In genomic region chr16:14180431-14181059, GRCh38 we compare ENCODE assay signal across 17 cellular contexts.
DNase-seq lines count a peak whose midpoint lies in the region; ATAC-seq and TF ChIP-seq lines count a peak whose summit lies in the region.
"Had no signal": no experiment of that assay in that cellular context is flagged by ENCODE, and none has a peak within 500 bp of the region (broad histone marks: within the 10 kb centered on the region; RNA-seq: fewer than 3 reads in every experiment).

No MANE protein-coding gene starts in this region.

- intact Hi-C loops in left cardiac atrium (cut with DNase I): loop anchor here (10.0 kb wide), 2 partner anchors 76 to 96 kb away; no protein-coding TSS in a partner anchor

- H3K23me2 ChIP-seq in H9 (ENCODE audit: insufficient read length, low read depth, low read length, poor library complexity, severe bottlenecking): no peaks in the 10 kb centered on the region

- no peak overlapping the region for H3K56ac ChIP-seq in H9 (ENCODE audit: insufficient read length, low read depth, low read length)

- TF ChIP-seq CTCF in H9 (conservative IDR thresholded peaks at IDR 0.05) (no peak), WTC11 (IDR thresholded peaks at IDR 0.05) (no peak), osteoblast (IDR thresholded peaks at IDR 0.05; ENCODE audit: extremely low read depth, low read depth, low read length) (no peak)

- CTCF ChIA-PET in WTC11 (lab: Charles Lee): no interaction called here
- CTCF ChIA-PET in activated CD8-positive, alpha-beta T cell treated with anti-CD3 and anti-CD28 coated beads, Interleukin-2, amount 10 ng/mL, durations not matched to agents 7 days and 5 days (lab: Charles Lee): interaction anchor here (1.6 kb wide), 1 partner anchor 21 kb away, joined by 4 read pairs; no protein-coding TSS in a partner anchor

- no peaks in the 10 kb centered on the region for H3K36me3 Mint-ChIP-seq in H9 (ENCODE audit: insufficient read depth in 1 of 3, low read depth in 3 of 3)
- no peaks in the 10 kb centered on the region for H3K36me3 Mint-ChIP-seq in WTC11
- no peaks in the 10 kb centered on the region for H3K36me3 Mint-ChIP-seq in activated CD8-positive, alpha-beta T cell treated with anti-CD3 and anti-CD28 coated beads, Interleukin-2, amount 10 ng/mL, durations not matched to agents 7 days and 5 days (ENCODE audit: low read depth)

- no peak overlapping the region for H4K8ac ChIP-seq in H9 (replicated peaks; ENCODE audit: insufficient read length, low read depth, low read length)

- POLR2A ChIA-PET in WTC11 (lab: Charles Lee): no interaction called here
- POLR2A ChIA-PET in activated CD8-positive, alpha-beta T cell treated with anti-CD3 and anti-CD28 coated beads, Interleukin-2, amount 10 ng/mL, durations not matched to agents 7 days and 5 days (lab: Charles Lee): no interaction called here

- H3K4me3 Mint-ChIP-seq in H9 (no peak overlapping the region), WTC11 (no peak overlapping the region)
- no peak overlapping the region for H3K4me3 Mint-ChIP-seq in activated CD8-positive, alpha-beta T cell treated with anti-CD3 and anti-CD28 coated beads, Interleukin-2, amount 10 ng/mL, durations not matched to agents 7 days and 5 days
- H3K4me3 Mint-ChIP-seq: activated T-helper 17 cell treated with anti-CD3 and anti-CD28 coated beads, Interleukin-2, amount 50 U/mL, for 72 hours; immature natural killer cell had no signal

- no peak overlapping the region for H2BK12ac ChIP-seq in H9 (ENCODE audit: insufficient read length, low read depth, low read length)

- H3K9ac ChIP-seq in H9 (ENCODE audit: extremely low read depth, insufficient read length, low read length): no peak overlapping the region

- H3K36me3 ChIP-seq in osteoblast (ENCODE audit: insufficient read depth, low read length): no peaks in the 10 kb centered on the region
- H3K36me3 ChIP-seq: gastroesophageal sphincter, thoracic aorta had no signal

- ATAC-seq in WTC11: peak; percentile 65
- peak; percentile 53 to 67 for ATAC-seq in left cardiac atrium
- ATAC-seq in activated CD8-positive, alpha-beta T cell treated with anti-CD3 and anti-CD28 coated beads, Interleukin-2, amount 10 ng/mL, durations not matched to agents 7 days and 5 days: no peak
- no peak for ATAC-seq in HG03442 (IDR thresholded peaks at IDR 0.05; ENCODE audit: unreplicated experiment)
- ATAC-seq: activated T-helper 17 cell treated with anti-CD3 and anti-CD28 coated beads, Interleukin-2, amount 50 U/mL, for 72 hours; gastroesophageal sphincter; HCT116 had no signal

- H3K79me2 ChIP-seq in H9 (ENCODE audit: insufficient read depth, low read length) (no peaks in the 10 kb centered on the region), osteoblast (ENCODE audit: insufficient read depth, low read length) (no peaks in the 10 kb centered on the region)

- no peak overlapping the region for H2BK120ac ChIP-seq in H9 (ENCODE audit: low read depth, low read length, poor library complexity, severe bottlenecking)

- no peak overlapping the region for H2BK5ac ChIP-seq in H9 (ENCODE audit: insufficient read length, low read length)

- no peaks in the 10 kb centered on the region for H3K27me3 Mint-ChIP-seq in H9 (ENCODE audit: low read depth)
- H3K27me3 Mint-ChIP-seq in WTC11 (ENCODE audit: low read depth): no peaks in the 10 kb centered on the region
- H3K27me3 Mint-ChIP-seq in activated CD8-positive, alpha-beta T cell treated with anti-CD3 and anti-CD28 coated beads, Interleukin-2, amount 10 ng/mL, durations not matched to agents 7 days and 5 days (ENCODE audit: low read depth): no peaks in the 10 kb centered on the region
- H3K27me3 Mint-ChIP-seq: activated T-helper 17 cell treated with anti-CD3 and anti-CD28 coated beads, Interleukin-2, amount 50 U/mL, for 72 hours had no signal

- H3K9me3 ChIP-seq in H9 (ENCODE audit: control insufficient read depth, low read depth, low read length) (no peaks in the 10 kb centered on the region), osteoblast (ENCODE audit: low read depth, low read length) (no peaks in the 10 kb centered on the region)
- H3K9me3 ChIP-seq: gastroesophageal sphincter, thoracic aorta had no signal

- no CpG with 5 or more reads among the region's 5 CpGs for WGBS in H9 (ENCODE audit: extremely low coverage, insufficient read length, low lambda C conversion rate)

- no peak overlapping the region for H4K5ac ChIP-seq in H9 (ENCODE audit: insufficient read length, low read depth, low read length)

- H3K4me3 ChIP-seq in osteoblast (ENCODE audit: insufficient read depth, low read length): no peak overlapping the region
- H3K4me3 ChIP-seq: gastroesophageal sphincter, thoracic aorta had no signal

- H4K91ac ChIP-seq in H9 (ENCODE audit: insufficient read length, low read depth, low read length): no peak overlapping the region

- no peak overlapping the region for H2BK20ac ChIP-seq in H9 (ENCODE audit: low read depth, low read length, poor library complexity, severe bottlenecking)

- no peak overlapping the region for H3K14ac ChIP-seq in H9 (ENCODE audit: insufficient read depth, low read length)

- H3K9me3 Mint-ChIP-seq in H9 (no peaks in the 10 kb centered on the region), WTC11 (no peaks in the 10 kb centered on the region)
- H3K9me3 Mint-ChIP-seq in activated CD8-positive, alpha-beta T cell treated with anti-CD3 and anti-CD28 coated beads, Interleukin-2, amount 10 ng/mL, durations not matched to agents 7 days and 5 days (ENCODE audit: insufficient read depth): no peaks in the 10 kb centered on the region
- H3K9me3 Mint-ChIP-seq: activated T-helper 17 cell treated with anti-CD3 and anti-CD28 coated beads, Interleukin-2, amount 50 U/mL, for 72 hours; immature natural killer cell had no signal

- H3K4me1 ChIP-seq in H9 (ENCODE audit: insufficient read depth, low read length): 0 out of 2 replicates have a peak, but pooled peaks cover 3% of the 10 kb centered on the region
- H3K4me1 ChIP-seq in osteoblast (ENCODE audit: insufficient read depth, low read length): peaks cover 29% of the 10 kb centered on the region

- H3K27ac Mint-ChIP-seq in H9 (peak overlapping the region in 2 of 3 experiments; percentile 21 to 70; a peak in 2 of 7 replicates), WTC11 (no peak overlapping the region)
- H3K27ac Mint-ChIP-seq in activated CD8-positive, alpha-beta T cell treated with anti-CD3 and anti-CD28 coated beads, Interleukin-2, amount 10 ng/mL, durations not matched to agents 7 days and 5 days: no peak overlapping the region
- H3K27ac Mint-ChIP-seq: activated T-helper 17 cell treated with anti-CD3 and anti-CD28 coated beads, Interleukin-2, amount 50 U/mL, for 72 hours; immature natural killer cell had no signal

- H3K4me2 ChIP-seq in H9 (ENCODE audit: insufficient read depth, insufficient read length, low read length): no peak overlapping the region
- no peak overlapping the region for H3K4me2 ChIP-seq in osteoblast (ENCODE audit: insufficient read depth, low read length)

- H3T11ph ChIP-seq in H9 (ENCODE audit: low read length): no peak overlapping the region

- DNase-seq in H9: peak; percentile 49
- DNase-seq in WTC11 (ENCODE audit: low spot score): peak; percentile 27
- no peak for DNase-seq in left cardiac atrium
- DNase-seq in osteoblast (ENCODE audit: insufficient read length, low spot score, missing footprints): no peak
- no peak for DNase-seq in SW480 (ENCODE audit: low spot score)
- DNase-seq in activated CD8-positive, alpha-beta T cell treated with anti-CD3 and anti-CD28 coated beads, Interleukin-2, amount 10 ng/mL, durations not matched to agents 7 days and 5 days: no peak
- no peak for DNase-seq in activated gamma-delta T cell treated with Interleukin-2 at 50 U/mL for 16 hours
- DNase-seq: DMS153, immature natural killer cell, NCI-H1694 treated with DMSO at 0.1 percent for 48 hours, NCI-H524, nucleus accumbens had no signal

- no peaks in the 10 kb centered on the region for H4K20me1 ChIP-seq in H9 (ENCODE audit: control insufficient read depth, insufficient read depth, insufficient read length)
- H4K20me1 ChIP-seq in osteoblast (ENCODE audit: insufficient read depth, low read length): no peaks in the 10 kb centered on the region

- H3K23ac ChIP-seq in H9 (ENCODE audit: insufficient read length, low read depth, low read length): no peak overlapping the region

- no peak overlapping the region for H3K18ac ChIP-seq in H9 (ENCODE audit: insufficient read length, low read depth, low read length)

- H2AK5ac ChIP-seq in H9 (ENCODE audit: insufficient read length, low read length): no peak overlapping the region

- no peaks in the 10 kb centered on the region for H3K79me1 ChIP-seq in H9 (ENCODE audit: insufficient read depth, low read depth, low read length, poor library complexity, severe bottlenecking)

- no peak overlapping the region for H2AFZ ChIP-seq in H9 (ENCODE audit: low read length)
- no peak overlapping the region for H2AFZ ChIP-seq in osteoblast (ENCODE audit: low read length)

- H3K27ac ChIP-seq in H9 (ENCODE audit: insufficient read length, low read depth, low read length): no peak overlapping the region
- H3K27ac ChIP-seq in osteoblast (ENCODE audit: low read depth, low read length): peak overlapping the region; percentile 44
- H3K27ac ChIP-seq: gastroesophageal sphincter, thoracic aorta had no signal

- H3K4me1 Mint-ChIP-seq in H9 (peaks cover 6% of the 10 kb centered on the region in 2 experiments), WTC11 (peaks cover 14% of the 10 kb centered on the region)
- H3K4me1 Mint-ChIP-seq in activated CD8-positive, alpha-beta T cell treated with anti-CD3 and anti-CD28 coated beads, Interleukin-2, amount 10 ng/mL, durations not matched to agents 7 days and 5 days (ENCODE audit: low read depth): no peaks in the 10 kb centered on the region
- H3K4me1 Mint-ChIP-seq: immature natural killer cell had no signal

- H3K4ac ChIP-seq in H9 (ENCODE audit: low read depth, low read length): no peak overlapping the region

- no peaks in the 10 kb centered on the region for H3K27me3 ChIP-seq in H9 (ENCODE audit: insufficient read depth, low read length)
- H3K27me3 ChIP-seq in osteoblast (ENCODE audit: insufficient read depth, low read length): no peaks in the 10 kb centered on the region
- H3K27me3 ChIP-seq: gastroesophageal sphincter had no signal

- no peak overlapping the region for H2BK15ac ChIP-seq in H9 (ENCODE audit: low read depth, low read length)

TF ChIP-seq in WTC11, 78 proteins besides CTCF, POLR2A, EP300 and RAD21 (continues in another document):
- TF ChIP-seq ZMAT4 (CRISPR knock-in tag; IDR thresholded peaks at IDR 0.05): no peak
- no peak for TF ChIP-seq ELF4 (CRISPR knock-in tag; IDR thresholded peaks at IDR 0.05; ENCODE audit: low read depth)
- no peak for TF ChIP-seq FOXP1 (CRISPR knock-in tag; IDR thresholded peaks at IDR 0.05; ENCODE audit: borderline replicate concordance)
- no peak for TF ChIP-seq CREB1 (CRISPR knock-in tag; IDR thresholded peaks at IDR 0.05)

Comparison
In these comparisons a context has a peak if more than half of its experiments do, and no peak if none do; other contexts are left out.
1. DNase-seq: peak in H9 (single experiment) and WTC11 (single experiment); none in left cardiac atrium (single experiment), osteoblast (single experiment), SW480 (single experiment), activated CD8-positive, alpha-beta T cell treated with anti-CD3 and anti-CD28 coated beads, Interleukin-2, amount 10 ng/mL, durations not matched to agents 7 days and 5 days (single experiment) and activated gamma-delta T cell treated with Interleukin-2 at 50 U/mL for 16 hours (single experiment).
2. H3K27ac Mint-ChIP-seq: peak in H9 (2 of 3); none in WTC11 (single experiment) and activated CD8-positive, alpha-beta T cell treated with anti-CD3 and anti-CD28 coated beads, Interleukin-2, amount 10 ng/mL, durations not matched to agents 7 days and 5 days (single experiment).
3. ATAC-seq: peak in WTC11 (single experiment) and left cardiac atrium (2 of 2); none in activated CD8-positive, alpha-beta T cell treated with anti-CD3 and anti-CD28 coated beads, Interleukin-2, amount 10 ng/mL, durations not matched to agents 7 days and 5 days (single experiment) and HG03442 (single experiment).